ENCODE assay signal across 17 cellular contexts in genomic region chr7:104482362-104483042, GRCh38.
A peak's percentile ranks its signal among the peaks of the same experiment; 100 is the strongest.
DNase-seq lines count a peak whose midpoint lies in the region; ATAC-seq and TF ChIP-seq lines count a peak whose summit lies in the region.
"Had no signal": no experiment of that assay in that cellular context is flagged by ENCODE, and none has a peak within 500 bp of the region (broad histone marks: within the 10 kb centered on the region; RNA-seq: fewer than 3 reads in every experiment).

No MANE protein-coding gene starts in this region.

- no peak for ATAC-seq in GM21723 (IDR thresholded peaks at IDR 0.05; ENCODE audit: unreplicated experiment)
- ATAC-seq: esophagus mucosa; stimulated activated naive CD8-positive, alpha-beta T cell treated with anti-CD3 and anti-CD28 coated beads, Interleukin-15, amount 100 ng/mL, for 72 hours had no signal

- DNase-seq in DMS153 treated with DMSO at 0.1 percent for 48 hours (lab: John Stamatoyannopoulos, UW; ENCODE audit: unreplicated experiment): peak; percentile 59
- peak; percentile 86 for DNase-seq in NCI-H1694 treated with DMSO at 0.1 percent for 48 hours (lab: John Stamatoyannopoulos, UW)
- DNase-seq in NCI-H774 (lab: John Stamatoyannopoulos, UW): peak; percentile 76
- peak in 7 of 10 donors; percentile 20 to 97 (median 40) for DNase-seq in dorsolateral prefrontal cortex
- DNase-seq in erythroblast (lab: John Stamatoyannopoulos, UW): no peak
- DNase-seq in ureter (ENCODE audit: low spot score): no peak
- no peak for DNase-seq in NCI-H2227 treated with DMSO at 0.1 percent for 48 hours (lab: John Stamatoyannopoulos, UW)
- DNase-seq: activated CD4-positive, CD25-positive, alpha-beta regulatory T cell; GM23248; islet precursor cell; mesendoderm; nephron progenitor cell; stimulated activated CD4-positive, alpha-beta T cell treated with anti-CD3 and anti-CD28 coated beads, Interleukin-15, amount 100 ng/mL, for 24 hours; stimulated activated naive CD8-positive, alpha-beta T cell treated with anti-CD3 and anti-CD28 coated beads, Interleukin-15, amount 100 ng/mL, for 72 hours had no signal

- TF ChIP-seq POLR2A in erythroblast (IDR thresholded peaks at IDR 0.05; ENCODE audit: low read length): no peak

- intact Hi-C loops in dorsolateral prefrontal cortex (cut with DNase I): no loop called here

- H3K4me3 ChIP-seq in dorsolateral prefrontal cortex: no peak overlapping the region
- H3K4me3 ChIP-seq: GM23248 had no signal

- no peak overlapping the region for H3K27ac ChIP-seq in dorsolateral prefrontal cortex
- H3K27ac ChIP-seq: GM23248, RWPE1 had no signal

- no peak for TF ChIP-seq CTCF in dorsolateral prefrontal cortex (IDR thresholded peaks at IDR 0.05 in 54 of 56, conservative IDR thresholded peaks at IDR 0.05 in 2 of 56; ENCODE audit: low read depth in 1 of 56, partially characterized antibody in 56 of 56)

- H3K27me3 ChIP-seq in dorsolateral prefrontal cortex: peaks cover 0 to 12% (median 0%) of the 10 kb centered on the region in 45 donors

Comparison
In these comparisons a context has a peak if more than half of its experiments do, and no peak if none do; other contexts are left out.
1. DNase-seq: peak in DMS153 treated with DMSO at 0.1 percent for 48 hours (single experiment), NCI-H1694 treated with DMSO at 0.1 percent for 48 hours (single experiment), NCI-H774 (single experiment) and dorsolateral prefrontal cortex (7 of 10); none in erythroblast (0 of 2), ureter (single experiment) and NCI-H2227 treated with DMSO at 0.1 percent for 48 hours (single experiment).